In genomic region chr12:43028826-43029225, GRCh38 we compare ENCODE assay signal across 18 cellular contexts.
"Had no signal": no experiment of that assay in that cellular context is flagged by ENCODE, and none has a peak within 500 bp of the region (broad histone marks: within the 10 kb centered on the region; RNA-seq: fewer than 3 reads in every experiment).

No MANE protein-coding gene starts in this region.

- H3K4me1 Mint-ChIP-seq: activated B cell treated with CpG ODN at 0.5 μM for 24 hours; activated CD4-positive, alpha-beta T cell treated with anti-CD3 and anti-CD28 coated beads, Interleukin-2, amount 10 ng/mL, durations not matched to agents 7 days and 5 days; natural killer cell; T-cell had no signal

- H3K9me3 Mint-ChIP-seq: activated CD4-positive, alpha-beta T cell treated with anti-CD3 and anti-CD28 coated beads, Interleukin-2, amount 10 ng/mL, durations not matched to agents 7 days and 5 days had no signal

- H3K27ac Mint-ChIP-seq: activated B cell treated with CpG ODN at 0.5 μM for 24 hours; activated CD4-positive, alpha-beta T cell treated with anti-CD3 and anti-CD28 coated beads, Interleukin-2, amount 10 ng/mL, durations not matched to agents 7 days and 5 days; activated naive CD8-positive, alpha-beta T cell; natural killer cell; T-cell; type B pancreatic cell had no signal

- DNase-seq: activated B cell treated with CpG ODN at 0.5 μM for 24 hours; activated CD4-positive, alpha-beta T cell treated with anti-CD3 and anti-CD28 coated beads, Interleukin-2, amount 10 ng/mL, durations not matched to agents 7 days and 5 days; activated effector memory CD4-positive, alpha-beta T cell treated with Interleukin-2 at 50 U/mL for 16 hours; amygdala; foreskin keratinocyte; natural killer cell; psoas muscle; right lobe of liver; spleen; stimulated activated CD4-positive, alpha-beta T cell treated with anti-CD3 and anti-CD28 coated beads, Interleukin-1b, Interleukin-23, amount 100 ng/mL, for 48 hours; stimulated activated naive CD4-positive, alpha-beta T cell treated with Interleukin-2 at 50 U/mL for 16 hours; T-cell; T1000 had no signal

- H3K4me3 Mint-ChIP-seq: activated B cell treated with CpG ODN at 0.5 μM for 24 hours; activated CD4-positive, alpha-beta T cell treated with anti-CD3 and anti-CD28 coated beads, Interleukin-2, amount 10 ng/mL, durations not matched to agents 7 days and 5 days; activated naive CD8-positive, alpha-beta T cell; natural killer cell; T-cell; type B pancreatic cell had no signal

- H3K4me3 ChIP-seq: breast epithelium, esophagus muscularis mucosa, psoas muscle, right lobe of liver, spleen, suprapubic skin had no signal

- H3K36me3 ChIP-seq: breast epithelium, esophagus muscularis mucosa, right lobe of liver, spleen, suprapubic skin had no signal

- H3K9me3 ChIP-seq: psoas muscle, right lobe of liver had no signal

- ATAC-seq: foreskin keratinocyte, natural killer cell, psoas muscle, right lobe of liver, T-cell had no signal

- H3K27me3 Mint-ChIP-seq: activated B cell treated with CpG ODN at 0.5 μM for 24 hours; activated CD4-positive, alpha-beta T cell treated with anti-CD3 and anti-CD28 coated beads, Interleukin-2, amount 10 ng/mL, durations not matched to agents 7 days and 5 days; activated naive CD8-positive, alpha-beta T cell; T-cell; type B pancreatic cell had no signal

- H3K4me1 ChIP-seq: breast epithelium, esophagus muscularis mucosa, foreskin keratinocyte, psoas muscle, right lobe of liver, spleen, suprapubic skin had no signal

- H3K27me3 ChIP-seq: breast epithelium, esophagus muscularis mucosa, foreskin keratinocyte, right lobe of liver, spleen, suprapubic skin had no signal

- H3K27ac ChIP-seq: breast epithelium, esophagus muscularis mucosa, foreskin keratinocyte, psoas muscle, right lobe of liver, spleen, suprapubic skin had no signal

- H3K36me3 Mint-ChIP-seq: activated naive CD8-positive, alpha-beta T cell; T-cell; type B pancreatic cell had no signal
